Comparison of ENCODE assay signal across 9 cellular contexts in genomic region chr1:224513787-224514209, GRCh38.
A peak's percentile ranks its signal among the peaks of the same experiment; 100 is the strongest.
DNase-seq lines count a peak whose midpoint lies in the region; ATAC-seq, FAIRE-seq and TF ChIP-seq lines count a peak whose summit lies in the region.
"Had no signal": no experiment of that assay in that cellular context is flagged by ENCODE, and none has a peak within 500 bp of the region (broad histone marks: within the 10 kb centered on the region; RNA-seq: fewer than 3 reads in every experiment).

No MANE protein-coding gene starts in this region.

- no peak overlapping the region for H3K4me2 ChIP-seq in OCI-LY1 (ENCODE audit: low read length)

- DNase-seq in DMS153 (lab: John Stamatoyannopoulos, UW) (peak; percentile 82), HTR-8/SVneo (ENCODE audit: insufficient read length, low spot score) (peak; percentile 87), epithelial cell of proximal tubule (ENCODE audit: low read depth) (no peak)
- DNase-seq in activated CD8-positive, alpha-beta memory T cell treated with anti-CD3 and anti-CD28 coated beads, Interleukin-2, amount 50 U/mL, for 48 hours: peak; percentile 97
- peak; percentile 77 for DNase-seq in natural killer cell treated with Interleukin-12 subunit alpha and Interleukin-12 subunit beta and Interleukin-15 and Interleukin-18, amount 100 ng/mL, for 72 hours (ENCODE audit: low spot score)
- DNase-seq in stimulated activated naive CD8-positive, alpha-beta T cell treated with anti-CD3 and anti-CD28 coated beads, Interleukin-15, Interleukin-2, amounts not matched to agents 100 U/mL and 50 U/mL, for 24 hours: peak; percentile 90

- peak; percentile 97 for TF ChIP-seq CTCF in OCI-LY1 (IDR thresholded peaks at IDR 0.05; ENCODE audit: low read length)
- TF ChIP-seq CTCF in epithelial cell of proximal tubule (conservative IDR thresholded peaks at IDR 0.05; ENCODE audit: low read depth, low read length): peak; percentile 91

- H3K27me3 ChIP-seq in OCI-LY1 (ENCODE audit: insufficient read depth, low read length): peaks cover 3% of the 10 kb centered on the region; the same call in 1 of the 2 replicates

- H3K9ac ChIP-seq in OCI-LY1 (ENCODE audit: low read length): no peak overlapping the region

- no peak overlapping the region for H3K27ac ChIP-seq in OCI-LY1 (ENCODE audit: low read depth, low read length, poor library complexity, severe bottlenecking)
- H3K27ac ChIP-seq: epithelial cell of prostate had no signal

- H3K4me3 ChIP-seq in OCI-LY1 (ENCODE audit: low read depth, low read length, poor library complexity, severe bottlenecking) (no peak overlapping the region), epithelial cell of proximal tubule (ENCODE audit: low read depth, low read length) (no peak overlapping the region)

- no peak overlapping the region for H3K4me3 Mint-ChIP-seq in natural killer cell treated with Interleukin-12 subunit alpha and Interleukin-12 subunit beta and Interleukin-15 and Interleukin-18, amount 100 ng/mL, for 72 hours

- peak; percentile 96 for ATAC-seq in GM21515 (IDR thresholded peaks at IDR 0.05; ENCODE audit: unreplicated experiment)
- ATAC-seq in natural killer cell treated with Interleukin-12 subunit alpha and Interleukin-12 subunit beta and Interleukin-15 and Interleukin-18, amount 100 ng/mL, for 72 hours: peak; percentile 86 to 88
- peak; percentile 85 for ATAC-seq in stimulated activated naive CD8-positive, alpha-beta T cell treated with anti-CD3 and anti-CD28 coated beads, Interleukin-15, Interleukin-2, amounts not matched to agents 100 U/mL and 50 U/mL, for 24 hours

- H3K36me3 Mint-ChIP-seq in natural killer cell treated with Interleukin-12 subunit alpha and Interleukin-12 subunit beta and Interleukin-15 and Interleukin-18, amount 100 ng/mL, for 72 hours: no peaks in the 10 kb centered on the region

- no peaks in the 10 kb centered on the region for H3K4me1 ChIP-seq in OCI-LY1 (ENCODE audit: insufficient read depth, low read length, severe bottlenecking)

- H3K9me3 Mint-ChIP-seq in natural killer cell treated with Interleukin-12 subunit alpha and Interleukin-12 subunit beta and Interleukin-15 and Interleukin-18, amount 100 ng/mL, for 72 hours: no peaks in the 10 kb centered on the region

- peaks cover 7% of the 10 kb centered on the region in 2 donors for H3K4me1 Mint-ChIP-seq in natural killer cell treated with Interleukin-12 subunit alpha and Interleukin-12 subunit beta and Interleukin-15 and Interleukin-18, amount 100 ng/mL, for 72 hours (ENCODE audit: low read depth in 2 of 2)

- no peaks in the 10 kb centered on the region for H3F3A ChIP-seq in OCI-LY1 (ENCODE audit: insufficient read depth, low read length)

- no peaks in the 10 kb centered on the region for H3K79me2 ChIP-seq in OCI-LY1 (ENCODE audit: insufficient read depth, low read length)

- no peak overlapping the region for H3K27ac Mint-ChIP-seq in natural killer cell treated with Interleukin-12 subunit alpha and Interleukin-12 subunit beta and Interleukin-15 and Interleukin-18, amount 100 ng/mL, for 72 hours

- no peak overlapping the region for H2AFZ ChIP-seq in OCI-LY1 (ENCODE audit: low read length)

- H4K20me1 ChIP-seq in OCI-LY1 (ENCODE audit: insufficient read depth, low read length): no peaks in the 10 kb centered on the region

- H3K27me3 Mint-ChIP-seq in natural killer cell treated with Interleukin-12 subunit alpha and Interleukin-12 subunit beta and Interleukin-15 and Interleukin-18, amount 100 ng/mL, for 72 hours: no peaks in the 10 kb centered on the region

- peak; percentile 82 for FAIRE-seq in HTR-8/SVneo (lab: Jason Lieb, UNC)

- H3K36me3 ChIP-seq in OCI-LY1 (ENCODE audit: insufficient read depth, low read length): no peaks in the 10 kb centered on the region

- no peaks in the 10 kb centered on the region for H3K9me3 ChIP-seq in OCI-LY1 (ENCODE audit: low read length)

- H3K9me2 ChIP-seq in OCI-LY1 (ENCODE audit: low read depth, low read length): no peaks in the 10 kb centered on the region
